In genomic region chr1:51875291-51875772, GRCh38 we compare ENCODE assay signal across 13 cellular contexts. TPM values are rescaled to one million over a fixed set of nuclear protein-coding genes. Genes with fewer than 3 reads are reported as not detected.
DNase-seq lines count a peak whose midpoint lies in the region; ATAC-seq and TF ChIP-seq lines count a peak whose summit lies in the region.
"Had no signal": no experiment of that assay in that cellular context is flagged by ENCODE, and none has a peak within 500 bp of the region (broad histone marks: within the 10 kb centered on the region; RNA-seq: fewer than 3 reads in every experiment).

No MANE protein-coding gene starts in this region.

- H3K27me3 ChIP-seq in DND-41 (ENCODE audit: insufficient read depth, low read length, poor library complexity) = no peaks in the 10 kb centered on the region
- no peaks in the 10 kb centered on the region for H3K27me3 ChIP-seq in HUES6 (ENCODE audit: control insufficient read depth, insufficient read depth, low read length)
- H3K27me3 ChIP-seq in effector memory CD4-positive, alpha-beta T cell (replicated peaks; ENCODE audit: control insufficient read depth, insufficient read depth, low read length, poor library complexity, severe bottlenecking) = no peaks in the 10 kb centered on the region

- H3K4me3 Mint-ChIP-seq in activated T-helper 1 cell treated with anti-CD3 and anti-CD28 coated beads, Interleukin-12 subunit alpha, Interleukin-12 subunit beta, Interleukin-2, Interleukin-4 antibody, amounts not matched to agents 30 ng/mL and 10 ng/mL and 1 ng/mL, durations not matched to agents 14 hours and 24 hours and 36 hours = peak overlapping the region; percentile 60
- H3K4me3 Mint-ChIP-seq in naive thymus-derived CD8-positive, alpha-beta T cell = peak overlapping the region; percentile 34 to 85 (median 60)

- POLR2A ChIA-PET in naive thymus-derived CD8-positive, alpha-beta T cell (lab: Charles Lee) = no interaction called here

- H3K27ac ChIP-seq in DND-41 (ENCODE audit: low read length) (no peak overlapping the region), HUES6 (ENCODE audit: low read depth, low read length) (no peak overlapping the region)
- no peak overlapping the region for H3K27ac ChIP-seq in effector memory CD4-positive, alpha-beta T cell (ENCODE audit: insufficient read depth, low read length, poor library complexity, severe bottlenecking)

- no peaks in the 10 kb centered on the region for H3K9me3 ChIP-seq in DND-41 (ENCODE audit: insufficient read depth, low read length, severe bottlenecking)
- H3K9me3 ChIP-seq in HUES6 (ENCODE audit: control insufficient read depth, insufficient read depth, low read depth, low read length) = no peaks in the 10 kb centered on the region
- H3K9me3 ChIP-seq in effector memory CD4-positive, alpha-beta T cell (ENCODE audit: control insufficient read depth, low read length) = no peaks in the 10 kb centered on the region

- no peak overlapping the region; the same call in 1 of the 2 replicates for H3K9ac ChIP-seq in DND-41 (ENCODE audit: low read depth, low read length)
- no peak overlapping the region for H3K9ac ChIP-seq in HUES6 (ENCODE audit: low read length)

- H3K4me1 ChIP-seq in DND-41 (ENCODE audit: insufficient read depth, low read length) (peaks cover 58% of the 10 kb centered on the region), HUES6 (ENCODE audit: control insufficient read depth, insufficient read depth, low read length) (peaks cover 3% of the 10 kb centered on the region; the same call in 1 of the 2 replicates)
- H3K4me1 ChIP-seq in effector memory CD4-positive, alpha-beta T cell (ENCODE audit: control insufficient read depth, insufficient read depth, low read length, poor library complexity, severe bottlenecking) = peaks cover 22% of the 10 kb centered on the region

- H3K36me3 Mint-ChIP-seq in activated T-helper 1 cell treated with anti-CD3 and anti-CD28 coated beads, Interleukin-12 subunit alpha, Interleukin-12 subunit beta, Interleukin-2, Interleukin-4 antibody, amounts not matched to agents 30 ng/mL and 10 ng/mL and 1 ng/mL, durations not matched to agents 14 hours and 24 hours and 36 hours (ENCODE audit: low read depth) = peaks cover 16% of the 10 kb centered on the region
- peaks cover 0 to 35% (median 0%) of the 10 kb centered on the region in 3 donors for H3K36me3 Mint-ChIP-seq in naive thymus-derived CD8-positive, alpha-beta T cell

- intact Hi-C loops in activated T-helper 1 cell treated with anti-CD3 and anti-CD28 coated beads, Interleukin-12 subunit alpha, Interleukin-12 subunit beta, Interleukin-2, Interleukin-4 antibody, amounts not matched to agents 30 ng/mL and 10 ng/mL and 1 ng/mL, durations not matched to agents 14 hours and 24 hours and 36 hours (cut with micrococcal nuclease) = loop anchor here (5.0 kb wide), 2 partner anchors 267 to 913 kb away; partner anchors contain the start of genes FAF1 and ZFYVE9

- H3K36me3 ChIP-seq in DND-41 (ENCODE audit: insufficient read depth, low read length) (peaks cover 18% of the 10 kb centered on the region), HUES6 (ENCODE audit: control insufficient read depth, insufficient read depth, low read length) (peaks cover 6% of the 10 kb centered on the region; the same call in 1 of the 2 replicates)
- no peaks in the 10 kb centered on the region for H3K36me3 ChIP-seq in effector memory CD4-positive, alpha-beta T cell (ENCODE audit: control insufficient read depth, insufficient read depth, low read length)

- peaks cover 85% of the 10 kb centered on the region for H3K79me2 ChIP-seq in DND-41 (ENCODE audit: insufficient read depth, low read length)

- DNase-seq in DND-41 (no peak), NCI-H510A (lab: John Stamatoyannopoulos, UW) (no peak), middle frontal gyrus (ENCODE audit: extremely low spot score, low spot score) (no peak)
- no peak for DNase-seq in activated T-helper 1 cell treated with anti-CD3 and anti-CD28 coated beads, Interleukin-12 subunit alpha, Interleukin-12 subunit beta, Interleukin-2, Interleukin-4 antibody, amounts not matched to agents 30 ng/mL and 10 ng/mL and 1 ng/mL, durations not matched to agents 14 hours and 24 hours and 36 hours (ENCODE audit: low spot score)
- no peak for DNase-seq in naive thymus-derived CD8-positive, alpha-beta T cell
- no peak for DNase-seq in effector memory CD4-positive, alpha-beta T cell
- DNase-seq: GOT3, left ventricle myocardium superior, NCI-H1092, right cardiac atrium had no signal

- no peak for TF ChIP-seq CTCF in DND-41 (IDR thresholded peaks at IDR 0.05; ENCODE audit: borderline replicate concordance, extremely low read depth, low read length, poor library complexity, severe bottlenecking)

- ATAC-seq in DND-41 (ENCODE audit: insufficient read depth, low read depth) (no peak), GM21360 (IDR thresholded peaks at IDR 0.05; ENCODE audit: unreplicated experiment) (no peak)
- no peak for ATAC-seq in naive thymus-derived CD8-positive, alpha-beta T cell
- ATAC-seq: esophagus mucosa, left ventricle myocardium superior, right cardiac atrium had no signal

- peaks cover 19% of the 10 kb centered on the region for H3K4me1 Mint-ChIP-seq in activated T-helper 1 cell treated with anti-CD3 and anti-CD28 coated beads, Interleukin-12 subunit alpha, Interleukin-12 subunit beta, Interleukin-2, Interleukin-4 antibody, amounts not matched to agents 30 ng/mL and 10 ng/mL and 1 ng/mL, durations not matched to agents 14 hours and 24 hours and 36 hours (ENCODE audit: low read depth)
- peaks cover 34 to 50% (median 47%) of the 10 kb centered on the region in 4 donors for H3K4me1 Mint-ChIP-seq in naive thymus-derived CD8-positive, alpha-beta T cell

- peaks cover 25% of the 10 kb centered on the region; the same call in 1 of the 2 replicates for H4K20me1 ChIP-seq in DND-41 (ENCODE audit: insufficient read depth, low read length)

- no peak overlapping the region for H2AFZ ChIP-seq in DND-41 (ENCODE audit: low read depth, low read length)

- no peaks in the 10 kb centered on the region for H3K27me3 Mint-ChIP-seq in activated T-helper 1 cell treated with anti-CD3 and anti-CD28 coated beads, Interleukin-12 subunit alpha, Interleukin-12 subunit beta, Interleukin-2, Interleukin-4 antibody, amounts not matched to agents 30 ng/mL and 10 ng/mL and 1 ng/mL, durations not matched to agents 14 hours and 24 hours and 36 hours (ENCODE audit: insufficient read depth)
- H3K27me3 Mint-ChIP-seq in naive thymus-derived CD8-positive, alpha-beta T cell = no peaks in the 10 kb centered on the region

- peak overlapping the region in 1 of 2 experiments; percentile 37; a peak in 1 of 4 replicates for H3K4me3 ChIP-seq in DND-41 (ENCODE audit: low read depth in 1 of 2, low read length in 2 of 2)
- H3K4me3 ChIP-seq in HUES6 (ENCODE audit: low read depth, low read length) = peak overlapping the region; percentile 39; the same call in 1 of the 2 replicates
- no peak overlapping the region for H3K4me3 ChIP-seq in effector memory CD4-positive, alpha-beta T cell (ENCODE audit: insufficient read depth, low read depth, low read length, poor library complexity, severe bottlenecking)

- no peak overlapping the region for H3K27ac Mint-ChIP-seq in activated T-helper 1 cell treated with anti-CD3 and anti-CD28 coated beads, Interleukin-12 subunit alpha, Interleukin-12 subunit beta, Interleukin-2, Interleukin-4 antibody, amounts not matched to agents 30 ng/mL and 10 ng/mL and 1 ng/mL, durations not matched to agents 14 hours and 24 hours and 36 hours
- H3K27ac Mint-ChIP-seq in naive thymus-derived CD8-positive, alpha-beta T cell = peak overlapping the region in 5 of 10 donors; percentile 4 to 44 (median 29)

- no peaks in the 10 kb centered on the region for H3K9me3 Mint-ChIP-seq in activated T-helper 1 cell treated with anti-CD3 and anti-CD28 coated beads, Interleukin-12 subunit alpha, Interleukin-12 subunit beta, Interleukin-2, Interleukin-4 antibody, amounts not matched to agents 30 ng/mL and 10 ng/mL and 1 ng/mL, durations not matched to agents 14 hours and 24 hours and 36 hours
- no peaks in the 10 kb centered on the region for H3K9me3 Mint-ChIP-seq in naive thymus-derived CD8-positive, alpha-beta T cell

- H3K4me2 ChIP-seq in DND-41 (ENCODE audit: insufficient read depth, low read length) = peak overlapping the region; percentile 95

RNA-seq across cellular contexts. Expression of gene NRDC, which starts 3.2 kb away (rescaled TPM):
- total RNA-seq in activated T-helper 1 cell treated with anti-CD3 and anti-CD28 coated beads, Interleukin-12 subunit alpha, Interleukin-12 subunit beta, Interleukin-2, Interleukin-4 antibody, amounts not matched to agents 30 ng/mL and 10 ng/mL and 1 ng/mL, durations not matched to agents 14 hours and 24 hours and 36 hours = 177 and 185 TPM in 2 replicates
- 100 to 1,000 TPM; 137 to 145 TPM for total RNA-seq in naive thymus-derived CD8-positive, alpha-beta T cell
- 10 to 100 TPM; 54.8 to 70.1 (median 63.3) TPM for polyA plus RNA-seq in naive thymus-derived CD8-positive, alpha-beta T cell
